In the genomic region with DNA sequence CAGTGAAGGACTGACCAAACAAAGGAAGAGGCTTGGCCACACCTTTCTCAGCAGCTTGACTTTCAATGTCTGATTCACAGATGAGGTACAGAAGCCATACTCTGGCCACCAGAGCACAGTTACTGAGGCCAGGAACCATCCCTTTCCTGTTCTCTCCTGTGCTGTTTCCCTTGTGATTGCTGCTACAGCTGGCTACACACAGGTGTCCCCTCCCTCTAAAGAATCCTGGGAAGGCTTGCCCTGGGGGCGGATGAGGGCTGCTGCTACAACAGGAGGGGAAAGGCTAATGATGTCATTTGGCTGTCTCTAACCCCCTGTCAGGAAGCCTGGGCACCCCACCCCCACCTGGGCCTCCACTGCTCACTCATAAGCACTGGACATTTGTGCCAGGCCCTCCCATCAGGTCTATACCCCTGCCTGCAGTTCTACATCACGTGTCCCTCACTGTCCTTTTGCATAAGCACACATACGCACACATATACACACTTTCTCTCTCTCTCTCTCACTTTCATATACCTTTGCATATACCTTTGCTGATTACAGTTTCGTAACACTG, we compare ENCODE assay signal across 8 cellular contexts. TPM values are rescaled to one million over a fixed set of nuclear protein-coding genes. Genes with fewer than 3 reads are reported as not detected.
DNase-seq lines count a peak whose midpoint lies in the region; ATAC-seq, FAIRE-seq and TF ChIP-seq lines count a peak whose summit lies in the region.

No MANE protein-coding gene starts in this region.

- no peak for TF ChIP-seq CTCF in kidney (IDR thresholded peaks at IDR 0.05; ENCODE audit: borderline replicate concordance, extremely low read depth, insufficient read depth)
- no peak for TF ChIP-seq CTCF in CD14-positive monocyte (IDR thresholded peaks at IDR 0.05)

- no peak overlapping the region for H3K9ac ChIP-seq in GM23248
- no peak overlapping the region for H3K9ac ChIP-seq in kidney (ENCODE audit: low read length in 2 of 2)

- H3K4me2 ChIP-seq in GM23248 (ENCODE audit: unreplicated experiment): no peak overlapping the region

- peak overlapping the region in 1 of 7 donors; percentile 76 for H3K27ac Mint-ChIP-seq in CD14-positive monocyte

- H3K4me1 ChIP-seq in GM23248 (ENCODE audit: insufficient read depth) (peaks cover 35% of the 10 kb centered on the region), kidney (ENCODE audit: control insufficient read depth in 1 of 2, insufficient read depth in 1 of 2, low read depth in 1 of 2, low read length in 2 of 2) (peaks cover 20 to 45% of the 10 kb centered on the region in 2 donors)

- no peak for DNase-seq in GM12892 (ENCODE audit: insufficient read length)
- peak; percentile 16 for DNase-seq in GM23248
- peak; percentile 32 for DNase-seq in RPMI7951 (ENCODE audit: low read depth)
- peak; percentile 43 for DNase-seq in kidney
- DNase-seq in DMS153 treated with DMSO at 0.1 percent for 48 hours (lab: John Stamatoyannopoulos, UW; ENCODE audit: unreplicated experiment): no peak
- DNase-seq in CD14-positive monocyte (ENCODE audit: low spot score): no peak
- DNase-seq in NCI-H1092 (lab: John Stamatoyannopoulos, UW): no peak

- no peaks in the 10 kb centered on the region for H3K9me2 ChIP-seq in GM23248 (ENCODE audit: insufficient read depth)

- H3K27ac ChIP-seq in GM23248: no peak overlapping the region
- peak overlapping the region; percentile 33 to 73 for H3K27ac ChIP-seq in kidney (ENCODE audit: low read depth in 2 of 2, low read length in 2 of 2)

- no peak overlapping the region for H3K4me3 Mint-ChIP-seq in CD14-positive monocyte

- H3F3A ChIP-seq in GM23248 (ENCODE audit: insufficient read depth): peaks cover 14% of the 10 kb centered on the region; the same call in 1 of the 2 replicates

- no peak for ATAC-seq in GM21360 (IDR thresholded peaks at IDR 0.05; ENCODE audit: unreplicated experiment)

- no peaks in the 10 kb centered on the region for H4K20me1 ChIP-seq in GM23248 (ENCODE audit: insufficient read depth)

- peak; percentile 58 for FAIRE-seq in GM12892 (lab: Jason Lieb, UNC)
- FAIRE-seq in kidney (lab: Jason Lieb, UNC): no peak

- TF ChIP-seq POLR2A in GM12892 (IDR thresholded peaks at IDR 0.05; ENCODE audit: low read depth, low read length): no peak; the same call in 1 of the 2 replicates

- intact Hi-C loops in kidney (cut with DNase I): no loop called here
- intact Hi-C loops in CD14-positive monocyte (cut with micrococcal nuclease): loop anchor here (5.0 kb wide), 2 partner anchors 33 to 43 kb away; partner anchors contain the start of gene FMNL3 (in 1 of the 2)

- H3K9me3 Mint-ChIP-seq in CD14-positive monocyte: peaks cover 0 to 3% (median 0%) of the 10 kb centered on the region in 7 donors

- H3K4me3 ChIP-seq in GM23248 (no peak overlapping the region), kidney (ENCODE audit: low read length in 2 of 2) (no peak overlapping the region)

- peaks cover 71% of the 10 kb centered on the region for H3K79me2 ChIP-seq in GM23248 (ENCODE audit: insufficient read depth)

- H3K27me3 Mint-ChIP-seq in CD14-positive monocyte (ENCODE audit: low read depth in 3 of 3): peaks cover 0 to 6% (median 2%) of the 10 kb centered on the region in 3 donors

- H3K4me1 Mint-ChIP-seq in CD14-positive monocyte: peaks cover 58% of the 10 kb centered on the region

- WGBS in GM23248 (ENCODE audit: low coverage in 1 of 2, low lambda C conversion rate in 2 of 2, missing lambda C conversion rate in 2 of 2), 2 experiments: 96 to 98% methylated on average over 4 of the region's 4 CpGs

- H3K36me3 ChIP-seq in GM23248 (ENCODE audit: low read depth) (no peaks in the 10 kb centered on the region), kidney (ENCODE audit: control insufficient read depth in 1 of 2, insufficient read depth in 2 of 2, low read length in 2 of 2) (no peaks in the 10 kb centered on the region)

- no peak overlapping the region for H2AFZ ChIP-seq in GM23248

- in situ Hi-C loops in GM23248 (cut with MboI): no loop called here

- H3K9me3 ChIP-seq in GM23248 (ENCODE audit: low read depth) (no peaks in the 10 kb centered on the region), kidney (ENCODE audit: control insufficient read depth in 1 of 2, low read length in 2 of 2) (no peaks in the 10 kb centered on the region)

- no peaks in the 10 kb centered on the region for H3K27me3 ChIP-seq in GM23248 (replicated peaks; ENCODE audit: insufficient read depth)

- H3K36me3 Mint-ChIP-seq in CD14-positive monocyte: peaks cover 8 to 26% of the 10 kb centered on the region in 2 donors

RNA-seq across cellular contexts. Expression of gene PRPF40B, which starts 41.3 kb away (rescaled TPM):
- polyA plus RNA-seq in GM12892 (2012; ENCODE audit: missing spikeins): 8.9 TPM
- total RNA-seq in GM23248 (2014; rRNA removed; shearing (Covaris generic)): 9.9 and 10.2 TPM in 2 replicates
- polyA plus RNA-seq in GM23248 (2016; fragmentation: Nextera tagmentation; extraction: Ambion mirVana) (11.6 and 12.6 TPM in 2 replicates), kidney (ENCODE audit: insufficient read depth, low read depth, low replicate concordance) (20.1 TPM), CD14-positive monocyte (under 1 TPM; 0.14 to 0.57 TPM)
- 4.0 and 6.6 TPM in 2 replicates for total RNA-seq in RPMI7951 (2014; rRNA removed; shearing (Covaris generic))
- 33.3 TPM for total RNA-seq in kidney

RNA-seq across cellular contexts. Expression of gene FMNL3, which starts 42.5 kb away (rescaled TPM):
- polyA plus RNA-seq in GM12892 (2012; ENCODE audit: missing spikeins): 46.0 TPM
- 24.0 and 32.9 TPM in 2 replicates for total RNA-seq in GM23248 (2014; rRNA removed; shearing (Covaris generic))
- polyA plus RNA-seq in GM23248 (2016; fragmentation: Nextera tagmentation; extraction: Ambion mirVana) (7.9 and 9.3 TPM in 2 replicates), kidney (ENCODE audit: insufficient read depth, low read depth, low replicate concordance) (6.3 TPM), CD14-positive monocyte (1 to 10 TPM; 1.5 to 1.7 TPM)
- total RNA-seq in RPMI7951 (2014; rRNA removed; shearing (Covaris generic)): 24.4 and 28.0 TPM in 2 replicates
- 25.6 TPM for total RNA-seq in kidney

RNA-seq across cellular contexts. Expression of gene FAM186B, which starts 59.2 kb away (rescaled TPM):
- polyA plus RNA-seq in GM12892 (2012; ENCODE audit: missing spikeins): 1.9 TPM
- 0.22 and 1.4 TPM in 2 replicates for total RNA-seq in GM23248 (2014; rRNA removed; shearing (Covaris generic))
- polyA plus RNA-seq in GM23248 (2016; fragmentation: Nextera tagmentation; extraction: Ambion mirVana): 0.14 and 0.38 TPM in 2 replicates
- total RNA-seq in RPMI7951 (2014; rRNA removed; shearing (Covaris generic)): 0.29 TPM in 1 of 2 replicates, not detected in the other
- total RNA-seq in kidney: 0.85 TPM
- 0.34 TPM for polyA plus RNA-seq in kidney (ENCODE audit: insufficient read depth, low read depth, low replicate concordance)
- polyA plus RNA-seq in CD14-positive monocyte: not detected

Comparison
In these comparisons a context has a peak if more than half of its experiments do, and no peak if none do; other contexts are left out.
1. DNase-seq: peak in GM23248 (single experiment), RPMI7951 (single experiment) and kidney (single experiment); none in GM12892 (single experiment), DMS153 treated with DMSO at 0.1 percent for 48 hours (single experiment), CD14-positive monocyte (single experiment) and NCI-H1092 (single experiment).